ENCODE assay signal across 29 cellular contexts in genomic region chr14:95365401-95365800, GRCh38. TPM values are rescaled to one million over a fixed set of nuclear protein-coding genes. Genes with fewer than 3 reads are reported as not detected.
DNase-seq lines count a peak whose midpoint lies in the region; ATAC-seq, FAIRE-seq and TF ChIP-seq lines count a peak whose summit lies in the region.
"Had no signal": no experiment of that assay in that cellular context is flagged by ENCODE, and none has a peak within 500 bp of the region (broad histone marks: within the 10 kb centered on the region; RNA-seq: fewer than 3 reads in every experiment).

No MANE protein-coding gene starts in this region.

- POLR2A ChIA-PET in HEK293 (lab: Yijun Ruan, JAX) (no interaction called here), HepG2 (lab: Yijun Ruan, JAX) (no interaction called here)

- no peaks in the 10 kb centered on the region for H3K36me3 ChIP-seq in HEK293 (ENCODE audit: control insufficient read depth in 2 of 2, insufficient read depth in 1 of 2, low read length in 2 of 2)
- no peaks in the 10 kb centered on the region for H3K36me3 ChIP-seq in HepG2 (replicated peaks in 1 of 2; ENCODE audit: control insufficient read depth in 1 of 2, insufficient read depth in 2 of 2, low read length in 2 of 2)
- no peaks in the 10 kb centered on the region for H3K36me3 ChIP-seq in stomach
- H3K36me3 ChIP-seq: adrenal gland, BLaER1, brain microvascular endothelial cell, gastrocnemius medialis, SJCRH30, spleen, uterus had no signal

- no peaks in the 10 kb centered on the region for H3K9me3 Mint-ChIP-seq in effector memory CD8-positive, alpha-beta T cell
- H3K9me3 Mint-ChIP-seq: activated CD4-positive, alpha-beta memory T cell treated with anti-CD3 and anti-CD28 coated beads for 36 hours had no signal

- DNase-seq in AG08395 (ENCODE audit: low spot score) (peak; percentile 10), epidermal melanocyte (ENCODE audit: insufficient read length, low spot score) (peak; percentile 44), HepG2 (ENCODE audit: low spot score) (no peak), stomach (no peak)
- no peak for DNase-seq in effector memory CD8-positive, alpha-beta T cell
- DNase-seq: activated CD4-positive, alpha-beta memory T cell treated with anti-CD3 and anti-CD28 coated beads for 36 hours; activated CD4-positive, alpha-beta T cell treated with anti-CD3 and anti-CD28 coated beads for 1 hour; activated naive CD4-positive, alpha-beta T cell; brain microvascular endothelial cell; DMS153; gastrocnemius medialis; NCI-H1930; NCI-H2171 treated with DMSO at 0.1 percent for 48 hours; NCI-H510A treated with DMSO at 0.1 percent for 48 hours; SJCRH30; spleen; stimulated activated CD4-positive, alpha-beta T cell treated with anti-CD3 and anti-CD28 coated beads, Interleukin-2, amount 100 ng/mL, for 24 hours; stimulated activated naive CD8-positive, alpha-beta T cell treated with anti-CD3 and anti-CD28 coated beads, Interleukin-15, Interleukin-2, amounts not matched to agents 100 U/mL and 50 U/mL, for 24 hours; SW 1271; uterus had no signal

- H3K9me3 ChIP-seq in HEK293 (ENCODE audit: control insufficient read depth, insufficient read depth, low read depth, low read length) (no peaks in the 10 kb centered on the region), HepG2 (ENCODE audit: low read length) (no peaks in the 10 kb centered on the region), stomach (no peaks in the 10 kb centered on the region)
- H3K9me3 ChIP-seq: adrenal gland, BLaER1, gastrocnemius medialis, SJCRH30, spleen, uterus had no signal

- FAIRE-seq in HepG2 (lab: Jason Lieb, UNC), result no peak
- FAIRE-seq: HTR-8/SVneo, K562 had no signal

- no peak for TF ChIP-seq RAD21 in HepG2 (CRISPR knock-in tag; IDR thresholded peaks at IDR 0.05)

- H3K4me1 ChIP-seq in HEK293 (ENCODE audit: control insufficient read depth, insufficient read depth, low read length) (peaks cover 4% of the 10 kb centered on the region; the same call in 1 of the 2 replicates), HepG2 (ENCODE audit: insufficient read depth, low read length) (peaks cover 51% of the 10 kb centered on the region), stomach (peaks cover 7 to 15% (median 13%) of the 10 kb centered on the region in 4 donors)
- H3K4me1 ChIP-seq: adrenal gland, gastrocnemius medialis, uterus had no signal

- in situ Hi-C loops in HepG2 (cut with HindIII; ENCODE audit: extremely low pct_ligation_motif_present, low pct_unique_long_range_greater_than_20kb), result no loop called here

- no peak overlapping the region for H3K4me3 ChIP-seq in HEK293 (ENCODE audit: low read depth, low read length)
- no peak overlapping the region for H3K4me3 ChIP-seq in HepG2 (replicated peaks in 1 of 3; ENCODE audit: insufficient read depth in 1 of 3, low read depth in 2 of 3, low read length in 3 of 3)
- H3K4me3 ChIP-seq in stomach, result no peak overlapping the region
- H3K4me3 ChIP-seq: adrenal gland, BLaER1, gastrocnemius medialis, hepatocyte, K562, SJCRH30, spleen, uterus had no signal

- no peak overlapping the region for H3K27ac ChIP-seq in HEK293 (ENCODE audit: extremely low read depth, low read depth, low read length)
- no peak overlapping the region for H3K27ac ChIP-seq in HepG2 (ENCODE audit: extremely low read length, insufficient read depth, low read length)
- H3K27ac ChIP-seq in stomach, result no peak overlapping the region
- H3K27ac ChIP-seq: BLaER1, brain microvascular endothelial cell, epithelial cell of prostate, gastrocnemius medialis, hepatocyte, SJCRH30, spleen, uterus had no signal

- no peaks in the 10 kb centered on the region for H3K4me1 Mint-ChIP-seq in effector memory CD8-positive, alpha-beta T cell (ENCODE audit: low read depth in 2 of 2)

- H3K4me2 ChIP-seq in HepG2 (ENCODE audit: low read depth, low read length), result no peak overlapping the region
- H3K4me2 ChIP-seq: BLaER1, hepatocyte had no signal

- ATAC-seq in HepG2 (no peak), HG03460 (IDR thresholded peaks at IDR 0.05; ENCODE audit: unreplicated experiment) (no peak), HG03469 (IDR thresholded peaks at IDR 0.05; ENCODE audit: unreplicated experiment) (no peak)
- no peak for ATAC-seq in effector memory CD8-positive, alpha-beta T cell (replicated peaks)
- ATAC-seq: stimulated activated naive CD8-positive, alpha-beta T cell treated with anti-CD3 and anti-CD28 coated beads, Interleukin-15, Interleukin-2, amounts not matched to agents 100 U/mL and 50 U/mL, for 24 hours had no signal

- intact Hi-C loops in HepG2 (cut with micrococcal nuclease; ENCODE audit: unreplicated experiment) (loop anchor here (10.0 kb wide), 1 partner anchor 251 kb away; no protein-coding TSS in a partner anchor), stomach (cut with DNase I; ENCODE audit: low total_unique reads) (no loop called here)

- H3K27me3 ChIP-seq in HepG2 (ENCODE audit: control insufficient read depth in 1 of 2, insufficient read depth in 2 of 2, low read length in 2 of 2) (peaks cover 0 to 7% of the 10 kb centered on the region in 2 experiments; a peak in 1 of 5 replicates), stomach (peaks cover 0 to 35% (median 0%) of the 10 kb centered on the region in 3 donors)
- H3K27me3 ChIP-seq: SJCRH30, uterus had no signal

- 52% methylated on average over 2 of the region's 2 CpGs for WGBS in HepG2 (ENCODE audit: low lambda C conversion rate)
- WGBS in stomach, 5 donors, result 59 to 79% (median 75%) methylated on average over 2 of the region's 2 CpGs

- no peaks in the 10 kb centered on the region for H3K79me2 ChIP-seq in HepG2 (ENCODE audit: insufficient read depth, low read length)
- H3K79me2 ChIP-seq: hepatocyte had no signal

- CTCF ChIA-PET in HEK293 (lab: Yijun Ruan, JAX) (no interaction called here), HepG2 (lab: Yijun Ruan, JAX; ENCODE audit: low intra/inter-chr PET ratio, low total read pairs) (no interaction called here)

- no peaks in the 10 kb centered on the region for H3K36me3 Mint-ChIP-seq in effector memory CD8-positive, alpha-beta T cell (ENCODE audit: insufficient read depth)
- H3K36me3 Mint-ChIP-seq: activated CD4-positive, alpha-beta memory T cell treated with anti-CD3 and anti-CD28 coated beads for 36 hours had no signal

- H3K27me3 Mint-ChIP-seq in effector memory CD8-positive, alpha-beta T cell, result peaks cover 53 to 80% of the 10 kb centered on the region in 2 donors

- no peak overlapping the region for H3K27ac Mint-ChIP-seq in effector memory CD8-positive, alpha-beta T cell
- H3K27ac Mint-ChIP-seq: activated CD4-positive, alpha-beta memory T cell treated with anti-CD3 and anti-CD28 coated beads for 36 hours had no signal

- no TSS peak for BruUV-seq in HepG2 (replicated peaks; lab: Mats Ljungman, UMichigan)

- no peak for TF ChIP-seq POLR2A in HepG2 (IDR thresholded peaks at IDR 0.05; ENCODE audit: insufficient read depth in 1 of 2, low read depth in 2 of 2, low read length in 2 of 2)
- no peak for TF ChIP-seq POLR2A in stomach (IDR thresholded peaks at IDR 0.05)

- H3K9ac ChIP-seq in HepG2 (ENCODE audit: insufficient read depth, low read depth, low read length), result no peak overlapping the region
- H3K9ac ChIP-seq: BLaER1 had no signal

- H4K20me1 ChIP-seq in HepG2 (ENCODE audit: insufficient read depth, low read length), result no peaks in the 10 kb centered on the region
- H4K20me1 ChIP-seq: BLaER1 had no signal

- H3K4me3 Mint-ChIP-seq in effector memory CD8-positive, alpha-beta T cell, result no peak overlapping the region
- H3K4me3 Mint-ChIP-seq: activated CD4-positive, alpha-beta memory T cell treated with anti-CD3 and anti-CD28 coated beads for 36 hours had no signal

- TF ChIP-seq EP300 in HepG2 (IDR thresholded peaks at IDR 0.05; ENCODE audit: low read depth in 2 of 2, low read length in 2 of 2), result no peak
- no peak for TF ChIP-seq EP300 in HepG2 (CRISPR knock-in tag; IDR thresholded peaks at IDR 0.05; ENCODE audit: borderline replicate concordance)
- no peak for TF ChIP-seq EP300 in stomach (IDR thresholded peaks at IDR 0.05)

- no peak overlapping the region for H2AFZ ChIP-seq in HepG2 (ENCODE audit: low read length)
- H2AFZ ChIP-seq: hepatocyte had no signal

- TF ChIP-seq CTCF in HEK293 (tag by site-specific recombination; IDR thresholded peaks at IDR 0.05) (no peak), HepG2 (CRISPR knock-in tag; IDR thresholded peaks at IDR 0.05) (no peak), stomach (IDR thresholded peaks at IDR 0.05) (no peak)

TF ChIP-seq in HEK293, 187 proteins besides CTCF, POLR2A, EP300 and RAD21 (continues in another document):
- TF ChIP-seq ZBTB17 (tag by site-specific recombination; IDR thresholded peaks at IDR 0.05), result 0 out of 2 replicates have a peak, but pooled peaks have one; percentile 22

RNA-seq across cellular contexts. Expression of gene CLMN, which starts 45.7 kb away (rescaled TPM):
- total RNA-seq in HepG2 (2016; rRNA removed; fragmentation: Illumina TruSeq; extraction: Trizol), result 15.1 and 16.2 TPM in 2 replicates
- 4.4 and 5.9 TPM in 2 replicates for total RNA-seq in HepG2 (2016; cell fraction: cytosol; rRNA removed; fragmentation: Illumina TruSeq; extraction: Trizol; ENCODE audit: low read depth)
- total RNA-seq in HepG2 (2016; cell fraction: insoluble cytoplasmic fraction; rRNA removed; fragmentation: Illumina TruSeq; extraction: Trizol), result 13.1 and 14.8 TPM in 2 replicates
- total RNA-seq in HepG2 (2016; cell fraction: membrane; rRNA removed; fragmentation: Illumina TruSeq; extraction: Trizol), result 8.6 and 9.0 TPM in 2 replicates
- total RNA-seq in HepG2 (2016; cell fraction: nucleus; rRNA removed; fragmentation: Illumina TruSeq; extraction: Trizol), result 21.4 and 22.0 TPM in 2 replicates
- 16.4 and 16.7 TPM in 2 replicates for polyA plus RNA-seq in HepG2 (2011; rRNA removed)
- 5.7 and 6.9 TPM in 2 replicates for polyA plus RNA-seq in HepG2 (2011; cell fraction: cytosol; rRNA removed)
- polyA plus RNA-seq in HepG2 (2011; cell fraction: nucleus; rRNA removed), result 55.9 and 58.4 TPM in 2 replicates
- polyA plus RNA-seq in HepG2 (2012), result 12.5 and 17.3 TPM in 2 replicates
- polyA plus RNA-seq in HepG2 (2016; cell fraction: cytosol; fragmentation: Illumina TruSeq; extraction: Trizol; ENCODE audit: low read depth), result 4.6 and 4.9 TPM in 2 replicates
- 10.5 and 11.4 TPM in 2 replicates for polyA plus RNA-seq in HepG2 (2016; cell fraction: insoluble cytoplasmic fraction; fragmentation: Illumina TruSeq; extraction: Trizol; ENCODE audit: low read depth)
- 7.1 and 7.5 TPM in 2 replicates for polyA plus RNA-seq in HepG2 (2016; cell fraction: membrane; fragmentation: Illumina TruSeq; extraction: Trizol; ENCODE audit: low read depth)
- 24.4 and 27.2 TPM in 2 replicates for polyA plus RNA-seq in HepG2 (2016; cell fraction: nucleus; fragmentation: Illumina TruSeq; extraction: Trizol; ENCODE audit: insufficient read depth, low read depth)
- 0.51 and 12.1 TPM in 2 replicates for polyA minus RNA-seq in HepG2 (2011; rRNA and poly(A)+ RNA removed; ENCODE audit: low replicate concordance)
- polyA minus RNA-seq in HepG2 (2011; cell fraction: cytosol; rRNA and poly(A)+ RNA removed), result 8.5 and 10.6 TPM in 2 replicates
- 45.1 and 53.1 TPM in 2 replicates for polyA minus RNA-seq in HepG2 (2011; cell fraction: nucleus; rRNA and poly(A)+ RNA removed)
- total RNA-seq in stomach, result 10 to 100 TPM; 12.8 to 42.9 (median 30.1) TPM
- 1 to 10 TPM; 5.3 to 8.7 (median 6.2) TPM for polyA plus RNA-seq in stomach

Comparison
In these comparisons a context has a peak if more than half of its experiments do, and no peak if none do; other contexts are left out.
1. DNase-seq: peak in AG08395 (single experiment) and epidermal melanocyte (single experiment); none in HepG2 (single experiment), effector memory CD8-positive, alpha-beta T cell (0 of 3) and stomach (single experiment).